ENCODE assay signal across 7 cellular contexts in the genomic region with DNA sequence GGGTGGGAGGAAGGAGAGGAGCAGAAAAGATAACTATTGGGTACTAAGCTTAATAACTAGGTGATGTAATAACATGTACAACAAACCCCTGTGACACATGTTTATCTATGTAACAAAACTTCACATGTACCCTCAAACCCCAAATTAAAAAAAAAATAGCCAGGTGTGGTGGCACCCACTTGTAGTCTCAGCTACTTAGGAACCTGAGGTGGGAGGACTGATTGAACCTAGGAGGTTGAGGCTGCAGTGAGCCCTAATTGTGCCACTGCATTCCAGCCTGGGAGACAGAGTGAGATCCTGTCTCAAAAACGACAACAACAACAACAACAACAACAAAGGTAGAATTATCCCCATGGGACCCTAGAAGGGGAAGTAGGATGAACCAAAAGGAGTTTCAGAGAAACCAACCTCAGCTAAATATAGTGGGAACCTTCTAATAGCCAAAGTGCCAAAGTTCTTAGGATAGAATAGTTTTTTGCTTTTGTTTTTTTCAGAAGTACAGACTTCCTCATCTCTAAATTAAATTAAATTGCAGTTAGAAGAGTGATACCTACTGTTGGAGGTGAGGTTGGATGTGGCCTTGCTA.
A peak's percentile ranks its signal among the peaks of the same experiment; 100 is the strongest.
ATAC-seq lines count a peak whose summit lies in the region.

No MANE protein-coding gene starts in this region.

- peak; percentile 88 for ATAC-seq in GM18517 (IDR thresholded peaks at IDR 0.05; ENCODE audit: unreplicated experiment)
- peak; percentile 75 for ATAC-seq in GM19035 (IDR thresholded peaks at IDR 0.05; ENCODE audit: unreplicated experiment)
- peak; percentile 72 for ATAC-seq in GM21367 (IDR thresholded peaks at IDR 0.05; ENCODE audit: unreplicated experiment)
- ATAC-seq in GM21723 (IDR thresholded peaks at IDR 0.05; ENCODE audit: unreplicated experiment): peak; percentile 90
- ATAC-seq in HG02852 (IDR thresholded peaks at IDR 0.05; ENCODE audit: unreplicated experiment): peak; percentile 72
- ATAC-seq in HG03103 (IDR thresholded peaks at IDR 0.05; ENCODE audit: low read depth, unreplicated experiment): peak; percentile 56
- peak; percentile 84 for ATAC-seq in HG03442 (IDR thresholded peaks at IDR 0.05; ENCODE audit: unreplicated experiment)

Comparison
In these comparisons a context has a peak if more than half of its experiments do, and no peak if none do; other contexts are left out.
1. Peak in every context shown above with its lines: ATAC-seq.